Comparison of ENCODE assay signal across 22 cellular contexts in genomic region chr1:161728376-161729226, GRCh38. TPM values are rescaled to one million over a fixed set of nuclear protein-coding genes. Genes with fewer than 3 reads are reported as not detected.
DNase-seq lines count a peak whose midpoint lies in the region; TF ChIP-seq lines count a peak whose summit lies in the region.
"Had no signal": no experiment of that assay in that cellular context is flagged by ENCODE, and none has a peak within 500 bp of the region (broad histone marks: within the 10 kb centered on the region; RNA-seq: fewer than 3 reads in every experiment).

No MANE protein-coding gene starts in this region.

- in situ Hi-C loops in mammary epithelial cell (cut with MboI; ENCODE audit: low sequenced_read_pairs in 2 of 2) (loop anchor here in 1 of 2 donors (25.0 kb wide), 2 partner anchors 191 to 541 kb away; partner anchors contain the start of genes ADAMTS4, B4GALT3 and FCGR3A), KBM-7 (cut with MboI; ENCODE audit: low pct_unique_long_range_greater_than_20kb, low sequenced_read_pairs) (no loop called here)

- WGBS in mammary epithelial cell (ENCODE audit: low coverage, missing lambda C conversion rate) = 92% methylated on average over 7 of the region's 7 CpGs

- H3K4me1 ChIP-seq in mammary epithelial cell (ENCODE audit: insufficient read depth, low read length) (peaks cover 39% of the 10 kb centered on the region), OCI-LY7 (ENCODE audit: insufficient read depth, low read length, poor library complexity, severe bottlenecking) (peaks cover 31% of the 10 kb centered on the region)
- H3K4me1 ChIP-seq: Caco-2 had no signal

- H3K4me3 ChIP-seq in mammary epithelial cell (replicated peaks in 1 of 3; ENCODE audit: insufficient read depth in 1 of 3, low read depth in 2 of 3, low read length in 3 of 3) (no peak overlapping the region), OCI-LY7 (ENCODE audit: low read depth, low read length, poor library complexity, severe bottlenecking) (no peak overlapping the region)
- H3K4me3 ChIP-seq: body of pancreas had no signal

- TF ChIP-seq CTCF in MCF 10A (IDR thresholded peaks at IDR 0.05; ENCODE audit: unreplicated experiment) (no peak), mammary epithelial cell (conservative IDR thresholded peaks at IDR 0.05 in 1 of 2, IDR thresholded peaks at IDR 0.05 in 1 of 2; ENCODE audit: extremely low read depth in 1 of 2, insufficient read depth in 1 of 2, low read depth in 1 of 2, low read length in 2 of 2) (no peak), OCI-LY7 (conservative IDR thresholded peaks at IDR 0.05; ENCODE audit: low read length) (no peak), type B pancreatic cell (conservative IDR thresholded peaks at IDR 0.05) (no peak)

- intact Hi-C loops in MCF 10A (cut with micrococcal nuclease) = no loop called here
- intact Hi-C loops in mammary epithelial cell (cut with micrococcal nuclease) = no loop called here
- intact Hi-C loops in OCI-LY7 (cut with micrococcal nuclease; ENCODE audit: unreplicated experiment) = no loop called here

- H3K9me2 ChIP-seq in OCI-LY7 (ENCODE audit: insufficient read depth, low read length) = no peaks in the 10 kb centered on the region

- BruUV-seq in MCF 10A (replicated peaks; lab: Mats Ljungman, UMichigan) (no TSS peak), mammary epithelial cell (replicated peaks; lab: Mats Ljungman, UMichigan) (no TSS peak), OCI-LY7 (replicated peaks; lab: Mats Ljungman, UMichigan) (no TSS peak)

- H3K27me3 Mint-ChIP-seq in MCF 10A (ENCODE audit: insufficient read depth, unreplicated experiment) (no peaks in the 10 kb centered on the region), type B pancreatic cell (peaks cover 52% of the 10 kb centered on the region)

- H3K27ac ChIP-seq in mammary epithelial cell (ENCODE audit: insufficient read depth, low read depth, low read length) (no peak overlapping the region), OCI-LY7 (ENCODE audit: low read depth, low read length, poor library complexity, severe bottlenecking) (no peak overlapping the region), epithelial cell of prostate (peak overlapping the region; percentile 92)
- H3K27ac ChIP-seq: body of pancreas, VCaP had no signal

- dilution Hi-C loops in mammary epithelial cell (cut with HindIII; ENCODE audit: low sequenced_read_pairs) = no loop called here

- H3K9me3 Mint-ChIP-seq in MCF 10A (ENCODE audit: unreplicated experiment) (no peaks in the 10 kb centered on the region), type B pancreatic cell (peaks cover 4% of the 10 kb centered on the region)

- H3K27ac Mint-ChIP-seq in MCF 10A (ENCODE audit: low read depth, unreplicated experiment) (peak overlapping the region; percentile 92), type B pancreatic cell (peak overlapping the region; percentile 33)

- H3K36me3 ChIP-seq in mammary epithelial cell (ENCODE audit: insufficient read depth, low read length) (no peaks in the 10 kb centered on the region), OCI-LY7 (ENCODE audit: insufficient read depth, low read length) (no peaks in the 10 kb centered on the region)
- H3K36me3 ChIP-seq: esophagus muscularis mucosa, pancreas had no signal

- H3K36me3 Mint-ChIP-seq in MCF 10A (ENCODE audit: insufficient read depth, unreplicated experiment) (no peaks in the 10 kb centered on the region), type B pancreatic cell (no peaks in the 10 kb centered on the region)

- CTCF ChIA-PET in MCF 10A (lab: Yijun Ruan, JAX) (interaction anchor here (0.7 to 8.6 kb wide), 3 partner anchors 11 to 346 kb away, joined by 3 to 121 read pairs (median 4); partner anchors contain the start of gene FCRLA), mammary epithelial cell (lab: Charles Lee; ENCODE audit: low non-redundant PET) (no interaction called here), OCI-LY7 (lab: Charles Lee; ENCODE audit: unreplicated experiment) (interaction anchor here (1.4 kb wide), 1 partner anchor 21 kb away, joined by 4 read pairs; no protein-coding TSS in a partner anchor)

- H4K20me1 ChIP-seq in mammary epithelial cell (ENCODE audit: insufficient read depth, low read length) (no peaks in the 10 kb centered on the region), OCI-LY7 (ENCODE audit: insufficient read depth, low read length) (no peaks in the 10 kb centered on the region)

- POLR2A ChIA-PET in MCF 10A (lab: Yijun Ruan, JAX) = interaction anchor here (0.7 to 5.9 kb wide), 3 partner anchors 11 to 596 kb away, joined by 3 to 119 read pairs (median 3); partner anchors contain the start of genes DEDD and DUSP12
- POLR2A ChIA-PET in OCI-LY7 (lab: Charles Lee) = interaction anchor here (0.6 to 3.8 kb wide), 4 partner anchors 9 to 1260 kb away, joined by 3 to 33 read pairs (median 10); partner anchors contain the start of gene FCRLA

- H3K4me3 Mint-ChIP-seq in MCF 10A (ENCODE audit: unreplicated experiment) (no peak overlapping the region), type B pancreatic cell (peak overlapping the region; percentile 97)

- H2AFZ ChIP-seq in mammary epithelial cell (ENCODE audit: low read depth, low read length) (no peak overlapping the region), OCI-LY7 (ENCODE audit: low read length) (no peak overlapping the region)

- H3K4me1 Mint-ChIP-seq in MCF 10A (ENCODE audit: insufficient read depth, unreplicated experiment) (peaks cover 35% of the 10 kb centered on the region), type B pancreatic cell (ENCODE audit: unreplicated experiment) (peaks cover 13% of the 10 kb centered on the region)

- H3K79me2 ChIP-seq in mammary epithelial cell (ENCODE audit: insufficient read depth, low read length) (peaks cover 5% of the 10 kb centered on the region), OCI-LY7 (ENCODE audit: insufficient read depth, low read depth, low read length) (no peaks in the 10 kb centered on the region)

- H3K9ac ChIP-seq in mammary epithelial cell (ENCODE audit: insufficient read depth, low read length) = no peak overlapping the region

- H3K9me3 ChIP-seq in mammary epithelial cell (replicated peaks; ENCODE audit: insufficient read depth, low read length) = no peaks in the 10 kb centered on the region
- H3K9me3 ChIP-seq in OCI-LY7 (ENCODE audit: low read length) = no peaks in the 10 kb centered on the region
- H3K9me3 ChIP-seq: body of pancreas, Caco-2, esophagus muscularis mucosa, pancreas had no signal

- DNase-seq in MCF 10A (ENCODE audit: unreplicated experiment) = no peak
- DNase-seq in mammary epithelial cell = no peak
- no peak for DNase-seq in OCI-LY7 (ENCODE audit: low spot score)
- no peak for DNase-seq in epithelial cell of prostate (ENCODE audit: low read depth, low spot score)
- DNase-seq in type B pancreatic cell (ENCODE audit: extremely low spot score, unreplicated experiment) = no peak
- no peak for DNase-seq in KBM-7
- no peak for DNase-seq in NCI-H128 (lab: John Stamatoyannopoulos, UW; ENCODE audit: unreplicated experiment)
- no peak for DNase-seq in A172 (ENCODE audit: low spot score)
- DNase-seq: activated gamma-delta T cell; body of pancreas; Caco-2; H7; midbrain; NCI-H1694; NCI-H510A treated with DMSO at 0.1 percent for 48 hours; pancreas; stimulated activated naive CD4-positive, alpha-beta T cell treated with Interleukin-2 at 50 U/mL for 16 hours had no signal

- no peak overlapping the region for H3K4me2 ChIP-seq in mammary epithelial cell (ENCODE audit: insufficient read depth, low read depth, low read length)
- H3K4me2 ChIP-seq in OCI-LY7 (ENCODE audit: low read length) = 0 out of 2 replicates have a peak overlapping the region, but pooled peaks have one; percentile 84

- no peaks in the 10 kb centered on the region for H3K27me3 ChIP-seq in mammary epithelial cell (ENCODE audit: insufficient read depth, low read length)
- H3K27me3 ChIP-seq: body of pancreas, pancreas had no signal

RNA-seq across cellular contexts. Expression of gene FCRLB, which starts 7.3 kb away (rescaled TPM):
- total RNA-seq in MCF 10A (2022) = 1.1 and 1.3 TPM in 2 replicates
- 1 to 10 TPM in 1 of 2 donors, under 1 TPM in 1; 0.67 to 1.1 TPM for total RNA-seq in mammary epithelial cell
- 0.93 TPM for polyA plus RNA-seq in mammary epithelial cell
- polyA minus RNA-seq in mammary epithelial cell = 2.0 TPM
- 2.6 and 4.9 TPM in 2 replicates for total RNA-seq in OCI-LY7 (2014; rRNA removed; shearing (Covaris generic))
- 3.3 and 3.8 TPM in 2 replicates for total RNA-seq in OCI-LY7 (2022)
- 0.45 and 0.82 TPM in 2 replicates for total RNA-seq in type B pancreatic cell (ENCODE audit: low replicate concordance)
- total RNA-seq in A172 (2014; rRNA removed; shearing (Covaris generic)) = 2.7 and 3.1 TPM in 2 replicates
- total RNA-seq: body of pancreas had no signal

RNA-seq across cellular contexts. Expression of gene DUSP12, which starts 21.0 kb away (rescaled TPM):
- total RNA-seq in MCF 10A (2022) (57.0 and 65.0 TPM in 2 replicates), mammary epithelial cell (10 to 100 TPM; 22.3 to 32.4 TPM), OCI-LY7 (2022) (37.3 and 40.8 TPM in 2 replicates), type B pancreatic cell (ENCODE audit: low replicate concordance) (23.7 and 34.0 TPM in 2 replicates)
- 21.4 TPM for polyA plus RNA-seq in mammary epithelial cell
- polyA minus RNA-seq in mammary epithelial cell = 1.4 TPM
- total RNA-seq in OCI-LY7 (2014; rRNA removed; shearing (Covaris generic)) = 43.9 and 71.5 TPM in 2 replicates
- 85.8 and 116 TPM in 2 replicates for total RNA-seq in A172 (2014; rRNA removed; shearing (Covaris generic))

RNA-seq across cellular contexts. Expression of gene FCRLA, which starts 21.6 kb away (rescaled TPM):
- total RNA-seq in MCF 10A (2022) (0.30 and 0.47 TPM in 2 replicates), mammary epithelial cell (1 to 10 TPM in 1 of 2 donors, under 1 TPM in 1; 0.67 to 4.4 TPM), OCI-LY7 (2022) (409 and 447 TPM in 2 replicates), type B pancreatic cell (ENCODE audit: low replicate concordance) (0.22 TPM in 1 of 2 replicates, not detected in the other)
- 3.5 TPM for polyA plus RNA-seq in mammary epithelial cell
- polyA minus RNA-seq in mammary epithelial cell = 0.41 TPM
- 524 and 672 TPM in 2 replicates for total RNA-seq in OCI-LY7 (2014; rRNA removed; shearing (Covaris generic))
- 0.09 and 0.43 TPM in 2 replicates for total RNA-seq in A172 (2014; rRNA removed; shearing (Covaris generic))
- total RNA-seq: activated CD8-positive, alpha-beta memory T cell treated with anti-CD3 and anti-CD28 coated beads for 36 hours; body of pancreas; Caco-2; H7; smooth muscle cell had no signal
- polyA plus RNA-seq: pancreas, smooth muscle cell, urinary bladder had no signal

RNA-seq across cellular contexts. Expression of gene ATF6, which starts 37.5 kb away (rescaled TPM):
- 56.3 and 71.8 TPM in 2 replicates for total RNA-seq in MCF 10A (2022)
- total RNA-seq in mammary epithelial cell = 10 to 100 TPM; 21.9 to 32.7 TPM
- polyA plus RNA-seq in mammary epithelial cell = 12.2 TPM
- polyA minus RNA-seq in mammary epithelial cell = 20.8 TPM
- 8.5 and 10.2 TPM in 2 replicates for total RNA-seq in OCI-LY7 (2014; rRNA removed; shearing (Covaris generic))
- 12.9 and 13.9 TPM in 2 replicates for total RNA-seq in OCI-LY7 (2022)
- total RNA-seq in type B pancreatic cell (ENCODE audit: low replicate concordance) = 21.7 and 22.9 TPM in 2 replicates
- total RNA-seq in A172 (2014; rRNA removed; shearing (Covaris generic)) = 32.8 and 35.0 TPM in 2 replicates

Comparison
In these comparisons a context has a peak if more than half of its experiments do, and no peak if none do; other contexts are left out.
1. RNA of gene FCRLA, which starts 21.6 kb away (total RNA-seq): 409 to 672 TPM in OCI-LY7; 0.67 to 4.4 TPM in mammary epithelial cell, 0.30 to 0.47 TPM in MCF 10A, 0.22 TPM in type B pancreatic cell and 0.09 to 0.43 TPM in A172; every median in the first group is over 10 times any median in the second.